Comparison of ENCODE assay signal across 8 cellular contexts in genomic region chr3:48847586-48848423, GRCh38. TPM values are rescaled to one million over a fixed set of nuclear protein-coding genes. Genes with fewer than 3 reads are reported as not detected.
DNase-seq lines count a peak whose midpoint lies in the region; ATAC-seq and TF ChIP-seq lines count a peak whose summit lies in the region.

Gene PRKAR2A (minus strand): TSS chr3:48847874. CDS start chr3:48847596, 278 bp downstream.

- no peaks in the 10 kb centered on the region; the same call in 1 of the 2 replicates for H4K20me1 ChIP-seq in GM23338 (replicated peaks; ENCODE audit: insufficient read depth)
- H4K20me1 ChIP-seq in neural cell (ENCODE audit: insufficient read depth) = no peaks in the 10 kb centered on the region

- peak within 1 kb of the TSS; percentile 89 for H3K4me3 Mint-ChIP-seq in GM23338
- peak within 1 kb of the TSS; percentile 88 for H3K4me3 Mint-ChIP-seq in stimulated activated naive CD8-positive, alpha-beta T cell treated with anti-CD3 and anti-CD28 coated beads, Interleukin-15, Interleukin-2, amounts not matched to agents 100 ng/mL and 50 ng/mL, for 24 hours

- no peak within 1 kb of the TSS for H3K27ac Mint-ChIP-seq in GM23338
- peak within 1 kb of the TSS; percentile 93 for H3K27ac Mint-ChIP-seq in stimulated activated naive CD8-positive, alpha-beta T cell treated with anti-CD3 and anti-CD28 coated beads, Interleukin-15, Interleukin-2, amounts not matched to agents 100 ng/mL and 50 ng/mL, for 24 hours

- no peaks in the 10 kb centered on the region for H3K9me3 Mint-ChIP-seq in GM23338
- H3K9me3 Mint-ChIP-seq in stimulated activated naive CD8-positive, alpha-beta T cell treated with anti-CD3 and anti-CD28 coated beads, Interleukin-15, Interleukin-2, amounts not matched to agents 100 ng/mL and 50 ng/mL, for 24 hours = no peaks in the 10 kb centered on the region

- H3K9me3 ChIP-seq in SJCRH30 (replicated peaks) (no peaks in the 10 kb centered on the region), neural cell (ENCODE audit: low read length) (no peaks in the 10 kb centered on the region)

- H3K27ac ChIP-seq in GM23338 (ENCODE audit: low read depth) (no peak within 1 kb of the TSS), SJCRH30 (peak within 1 kb of the TSS; percentile 35; the same call in 1 of the 2 replicates), neural cell (ENCODE audit: low read length) (peak within 1 kb of the TSS; percentile 72)

- TF ChIP-seq CTCF in GM23338 (conservative IDR thresholded peaks at IDR 0.05; ENCODE audit: low read depth in 2 of 2) (no peak), foreskin fibroblast (IDR thresholded peaks at IDR 0.05; ENCODE audit: low read depth, low read length) (no peak), neural cell (IDR thresholded peaks at IDR 0.05; ENCODE audit: poor library complexity, severe bottlenecking) (no peak)

- H3K36me3 ChIP-seq in GM23338 (ENCODE audit: insufficient read depth) (no peaks in the 10 kb centered on the region), SJCRH30 (no peaks in the 10 kb centered on the region), neural cell (ENCODE audit: insufficient read depth, low read length) (no peaks in the 10 kb centered on the region)

- H3K9me2 ChIP-seq in GM23338 (ENCODE audit: insufficient read depth) (no peaks in the 10 kb centered on the region), neural cell (ENCODE audit: insufficient read depth, low read length) (no peaks in the 10 kb centered on the region)

- H3K27me3 ChIP-seq in GM23338 (ENCODE audit: insufficient read depth) (peaks cover 15% of the 10 kb centered on the region), SJCRH30 (no peaks in the 10 kb centered on the region), neural cell (ENCODE audit: insufficient read depth, low read depth, low read length) (no peaks in the 10 kb centered on the region)

- peak; percentile 18 for TF ChIP-seq EP300 in neural cell (conservative IDR thresholded peaks at IDR 0.05; ENCODE audit: poor library complexity, severe bottlenecking)

- TF ChIP-seq RAD21 in neural cell (conservative IDR thresholded peaks at IDR 0.05) = no peak

- 0 out of 3 replicates have a peak, but pooled peaks cover 2% of the 10 kb centered on the region for H3K36me3 Mint-ChIP-seq in GM23338 (ENCODE audit: low read depth)
- peaks cover 7% of the 10 kb centered on the region for H3K36me3 Mint-ChIP-seq in stimulated activated naive CD8-positive, alpha-beta T cell treated with anti-CD3 and anti-CD28 coated beads, Interleukin-15, Interleukin-2, amounts not matched to agents 100 ng/mL and 50 ng/mL, for 24 hours (ENCODE audit: low read depth)

- H3K4me2 ChIP-seq in GM23338 = peak within 1 kb of the TSS; percentile 87
- H3K4me2 ChIP-seq in neural cell (ENCODE audit: low read length) = peak within 1 kb of the TSS; percentile 46

- H3K4me1 ChIP-seq in GM23338 (ENCODE audit: insufficient read depth) (peaks cover 9% of the 10 kb centered on the region), SJCRH30 (peaks cover 11% of the 10 kb centered on the region)

- H3F3A ChIP-seq in GM23338 (replicated peaks; ENCODE audit: low read depth) (0 out of 2 replicates have a peak, but pooled peaks cover 10% of the 10 kb centered on the region), neural cell (ENCODE audit: insufficient read depth, low read length, poor library complexity, severe bottlenecking) (no peaks in the 10 kb centered on the region)

- peaks cover 11% of the 10 kb centered on the region for H3K4me1 Mint-ChIP-seq in GM23338
- peaks cover 27% of the 10 kb centered on the region for H3K4me1 Mint-ChIP-seq in stimulated activated naive CD8-positive, alpha-beta T cell treated with anti-CD3 and anti-CD28 coated beads, Interleukin-15, Interleukin-2, amounts not matched to agents 100 ng/mL and 50 ng/mL, for 24 hours (ENCODE audit: low read depth)

- peak within 1 kb of the TSS; percentile 99 for H2AFZ ChIP-seq in GM23338
- peak within 1 kb of the TSS; percentile 73 for H2AFZ ChIP-seq in neural cell (ENCODE audit: low read depth, low read length)

- DNase-seq in EL = peak; percentile 90
- DNase-seq in GM23338 (ENCODE audit: low spot score) = peak; percentile 93
- peak; percentile 83 for DNase-seq in LHCN-M2 (ENCODE audit: low read depth)
- peak; percentile 85 to 90 for DNase-seq in SJCRH30
- DNase-seq in activated gamma-delta T cell treated with Interleukin-2 at 50 U/mL for 16 hours = peak; percentile 81
- peak; percentile 93 to 98 for DNase-seq in foreskin fibroblast

- H3K9ac ChIP-seq in neural cell (ENCODE audit: low read length) = peak within 1 kb of the TSS; percentile 79

- H3K4me3 ChIP-seq in GM23338 (peak within 1 kb of the TSS; percentile 89), SJCRH30 (peak within 1 kb of the TSS; percentile 73), foreskin fibroblast (ENCODE audit: low read depth in 1 of 2, low read length in 2 of 2) (peak within 1 kb of the TSS; percentile 81 to 86), neural cell (ENCODE audit: low read length) (peak within 1 kb of the TSS; percentile 85)

- H3K27me3 Mint-ChIP-seq in GM23338 (ENCODE audit: insufficient read depth, low read depth, poor library complexity) = peaks cover 12% of the 10 kb centered on the region
- H3K27me3 Mint-ChIP-seq in stimulated activated naive CD8-positive, alpha-beta T cell treated with anti-CD3 and anti-CD28 coated beads, Interleukin-15, Interleukin-2, amounts not matched to agents 100 ng/mL and 50 ng/mL, for 24 hours = no peaks in the 10 kb centered on the region

- peak; percentile 87 for ATAC-seq in GM23338

- peaks cover 15% of the 10 kb centered on the region; the same call in 1 of the 2 replicates for H3K79me2 ChIP-seq in GM23338 (replicated peaks; ENCODE audit: insufficient read depth)
- H3K79me2 ChIP-seq in neural cell (replicated peaks; ENCODE audit: insufficient read depth, low read length) = peaks cover 9% of the 10 kb centered on the region

TF ChIP-seq in GM23338, 12 proteins besides CTCF, POLR2A, EP300 and RAD21 (continues in another document):
- no peak for TF ChIP-seq EZH2phosphoT487 (IDR thresholded peaks at IDR 0.05; ENCODE audit: unreplicated experiment)
- TF ChIP-seq CREB1 (CRISPR knock-in tag; IDR thresholded peaks at IDR 0.05; ENCODE audit: low read depth) = peak; percentile 56; the same call in 1 of the 2 replicates
- peak; percentile 81 for TF ChIP-seq POLR2AphosphoS5 (IDR thresholded peaks at IDR 0.05; ENCODE audit: low read depth)

TF ChIP-seq in neural cell, 6 proteins besides CTCF, POLR2A, EP300 and RAD21:
- TF ChIP-seq SMC3 (conservative IDR thresholded peaks at IDR 0.05; ENCODE audit: poor library complexity) (peak; percentile 11), EZH2 (IDR thresholded peaks at IDR 0.05; ENCODE audit: borderline replicate concordance, insufficient read depth, low read length, poor library complexity, severe bottlenecking) (no peak), TAF1 (IDR thresholded peaks at IDR 0.05; ENCODE audit: low read depth) (peak; percentile 57), MXI1 (conservative IDR thresholded peaks at IDR 0.05; ENCODE audit: poor library complexity, severe bottlenecking) (peak; percentile 52), REST (IDR thresholded peaks at IDR 0.05; ENCODE audit: borderline replicate concordance) (peak; percentile 53), POLR2AphosphoS5 (IDR thresholded peaks at IDR 0.05) (peak; percentile 89)

RNA-seq across cellular contexts. Expression of gene PRKAR2A, which starts in this region (rescaled TPM):
- 25.8 and 30.2 TPM in 2 replicates for total RNA-seq in GM23338 (2014; rRNA removed; shearing (Covaris generic))
- polyA plus RNA-seq in GM23338 (2016; fragmentation: Nextera tagmentation; extraction: Ambion mirVana) (13.5 and 14.5 TPM in 2 replicates), neural cell (23.8 and 26.1 TPM in 2 replicates)
- 41.3 and 48.3 TPM in 2 replicates for total RNA-seq in LHCN-M2 (2014; rRNA removed)
- 22.0 TPM for polyA plus RNA-seq in LHCN-M2 (2012)
- total RNA-seq in SJCRH30 (2014; rRNA removed; shearing (Covaris generic)) = 45.0 and 46.5 TPM in 2 replicates
- 62.3 and 63.5 TPM in 2 replicates for polyA minus RNA-seq in neural cell
